Comparison of ENCODE assay signal across 8 cellular contexts in the genomic region with DNA sequence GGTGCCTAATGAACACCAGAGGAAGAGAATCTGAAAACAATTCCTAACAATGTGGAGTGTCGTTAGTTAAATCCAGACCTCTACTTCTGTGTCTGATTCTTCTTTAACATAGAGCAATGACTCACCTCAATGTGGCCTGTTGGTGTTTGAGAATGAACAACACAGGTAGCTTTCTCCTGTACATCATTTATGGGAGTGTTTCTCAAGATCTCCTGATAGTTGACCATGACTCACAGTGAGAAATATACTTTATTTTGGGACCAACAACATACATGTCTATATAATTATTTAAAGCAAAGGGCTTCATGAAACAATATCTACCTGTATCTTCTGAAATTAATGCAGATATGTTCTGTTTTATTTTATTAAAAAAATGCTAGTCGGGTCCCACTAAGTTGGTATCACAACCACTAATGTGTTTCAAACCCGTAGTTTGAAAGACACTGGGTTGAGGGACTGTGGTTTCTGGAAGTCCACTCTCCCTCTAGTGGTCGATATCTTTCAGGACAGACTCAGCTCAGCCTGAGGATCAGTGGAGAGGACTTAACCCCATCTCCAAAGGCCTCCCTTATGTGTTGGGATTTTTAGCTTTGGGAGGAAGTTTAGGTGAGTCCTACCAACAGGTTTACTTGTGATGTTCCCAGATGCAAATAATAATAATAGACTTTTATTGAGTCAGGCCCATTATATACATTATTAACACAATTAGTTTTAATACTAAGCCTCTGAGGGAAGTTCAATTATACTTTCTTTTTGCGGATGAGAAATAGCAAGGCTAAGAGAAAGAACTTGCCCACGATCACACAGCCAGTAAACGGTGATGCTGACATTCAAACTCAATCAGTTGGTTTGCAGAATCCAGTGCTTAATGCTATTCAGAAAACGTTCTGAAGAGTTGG.
DNase-seq lines count a peak whose midpoint lies in the region; ATAC-seq and TF ChIP-seq lines count a peak whose summit lies in the region.

No MANE protein-coding gene starts in this region.

- H3K4me3 ChIP-seq in OCI-LY7 (ENCODE audit: low read depth, low read length, poor library complexity, severe bottlenecking) (no peak overlapping the region), left lung (no peak overlapping the region), thoracic aorta (no peak overlapping the region)

- no peak overlapping the region for H2AFZ ChIP-seq in OCI-LY7 (ENCODE audit: low read length)

- H3K4me1 ChIP-seq in OCI-LY7 (ENCODE audit: insufficient read depth, low read length, poor library complexity, severe bottlenecking) (no peaks in the 10 kb centered on the region), left lung (peaks cover 47 to 76% of the 10 kb centered on the region in 2 donors), thoracic aorta (ENCODE audit: control insufficient read depth in 1 of 2, low read depth in 2 of 2) (peaks cover 64 to 77% of the 10 kb centered on the region in 2 donors)

- H3K9me2 ChIP-seq in OCI-LY7 (ENCODE audit: insufficient read depth, low read length): no peaks in the 10 kb centered on the region

- H3K27ac ChIP-seq in OCI-LY7 (ENCODE audit: low read depth, low read length, poor library complexity, severe bottlenecking): no peak overlapping the region
- peak overlapping the region; percentile 54 to 70 for H3K27ac ChIP-seq in left lung
- peak overlapping the region; percentile 15 to 57 for H3K27ac ChIP-seq in thoracic aorta

- intact Hi-C loops in OCI-LY7 (cut with micrococcal nuclease; ENCODE audit: unreplicated experiment) (loop anchor here (2.0 to 5.0 kb wide), 2 partner anchors 20 to 142 kb away; no protein-coding TSS in a partner anchor), left lung (cut with DNase I) (loop anchor here in 1 of 2 donors (5.0 to 10.0 kb wide), 3 partner anchors 62 to 130 kb away; no protein-coding TSS in a partner anchor)

- TF ChIP-seq CTCF in OCI-LY7 (conservative IDR thresholded peaks at IDR 0.05; ENCODE audit: low read length) (peak; percentile 74), left lung (IDR thresholded peaks at IDR 0.05) (peak; percentile 79 to 81), thoracic aorta (IDR thresholded peaks at IDR 0.05) (peak; percentile 74)

- no peaks in the 10 kb centered on the region for H3K79me2 ChIP-seq in OCI-LY7 (ENCODE audit: insufficient read depth, low read depth, low read length)

- H3K27me3 ChIP-seq in left lung: no peaks in the 10 kb centered on the region
- no peaks in the 10 kb centered on the region for H3K27me3 ChIP-seq in thoracic aorta (replicated peaks; ENCODE audit: insufficient read depth)

- BruUV-seq in OCI-LY7 (replicated peaks; lab: Mats Ljungman, UMichigan): no TSS peak

- POLR2A ChIA-PET in OCI-LY7 (lab: Charles Lee): no interaction called here

- CTCF ChIA-PET in OCI-LY7 (lab: Charles Lee; ENCODE audit: unreplicated experiment): no interaction called here

- H3K9me3 ChIP-seq in OCI-LY7 (ENCODE audit: low read length) (no peaks in the 10 kb centered on the region), left lung (no peaks in the 10 kb centered on the region), thoracic aorta (no peaks in the 10 kb centered on the region)

- ATAC-seq in GM19023 (IDR thresholded peaks at IDR 0.05; ENCODE audit: unreplicated experiment) (peak; percentile 63), HG03354 (IDR thresholded peaks at IDR 0.05; ENCODE audit: poor library complexity, severe bottlenecking, unreplicated experiment) (peak; percentile 85), left lung (peak; percentile 77), thoracic aorta (ENCODE audit: insufficient number of reproducible peaks, low FRiP score, low read depth) (peak; percentile 61)

- H4K20me1 ChIP-seq in OCI-LY7 (ENCODE audit: insufficient read depth, low read length): no peaks in the 10 kb centered on the region

- DNase-seq in DMS 273 treated with DMSO at 0.1 percent for 48 hours (lab: John Stamatoyannopoulos, UW) (peak; percentile 12), OCI-LY7 (ENCODE audit: low spot score) (peak; percentile 38), dermis blood vessel endothelial cell (peak; percentile 90), left lung (no peak), thoracic aorta (ENCODE audit: low spot score) (no peak), T1000 (lab: John Stamatoyannopoulos, UW) (no peak)

- H3K36me3 ChIP-seq in OCI-LY7 (ENCODE audit: insufficient read depth, low read length) (no peaks in the 10 kb centered on the region), left lung (no peaks in the 10 kb centered on the region), thoracic aorta (no peaks in the 10 kb centered on the region)

- H3K4me2 ChIP-seq in OCI-LY7 (ENCODE audit: low read length): no peak overlapping the region

Comparison
In these comparisons a context has a peak if more than half of its experiments do, and no peak if none do; other contexts are left out.
1. DNase-seq: peak in DMS 273 treated with DMSO at 0.1 percent for 48 hours (single experiment), OCI-LY7 (single experiment) and dermis blood vessel endothelial cell (single experiment); none in left lung (0 of 2), thoracic aorta (single experiment) and T1000 (single experiment).
2. Peak in every context shown above with its lines, with median percentiles within 50 percentile points of each other: ATAC-seq and CTCF ChIP-seq.